Comparison of ENCODE assay signal across 1 cellular context in genomic region chr3:9380014-9380413, GRCh38.
TF ChIP-seq lines count a peak whose summit lies in the region.

No MANE protein-coding gene starts in this region.

TF ChIP-seq in H1, 55 proteins besides CTCF, POLR2A, EP300 and RAD21:
- TF ChIP-seq SP1 (IDR thresholded peaks at IDR 0.05; ENCODE audit: low read depth, low read length) (no peak), JUN (IDR thresholded peaks at IDR 0.05; ENCODE audit: low read depth, low read length) (no peak), BCL11A (IDR thresholded peaks at IDR 0.05; ENCODE audit: low read depth in 2 of 2, low read length in 2 of 2) (no peak), CHD2 (IDR thresholded peaks at IDR 0.05; ENCODE audit: low read length) (no peak), PHF8 (conservative IDR thresholded peaks at IDR 0.05; ENCODE audit: low read depth, low read length) (no peak), EZH2 (IDR thresholded peaks at IDR 0.05; ENCODE audit: low read depth, low read length, severe bottlenecking) (no peak), GABPA (IDR thresholded peaks at IDR 0.05; ENCODE audit: borderline replicate concordance, insufficient read depth, low read length) (no peak)
